ENCODE assay signal across 10 cellular contexts in genomic region chr14:95784137-95784536, GRCh38.
DNase-seq lines count a peak whose midpoint lies in the region; ATAC-seq and TF ChIP-seq lines count a peak whose summit lies in the region.
"Had no signal": no experiment of that assay in that cellular context is flagged by ENCODE, and none has a peak within 500 bp of the region (broad histone marks: within the 10 kb centered on the region; RNA-seq: fewer than 3 reads in every experiment).

No MANE protein-coding gene starts in this region.

- no peak overlapping the region for H3K4me2 ChIP-seq in hepatocyte

- TF ChIP-seq CTCF in Calu3 (IDR thresholded peaks at IDR 0.05; ENCODE audit: unreplicated experiment) (no peak), WTC11 (IDR thresholded peaks at IDR 0.05) (no peak), hepatocyte (IDR thresholded peaks at IDR 0.05; ENCODE audit: poor library complexity) (no peak), upper lobe of right lung (IDR thresholded peaks at IDR 0.05) (no peak)

- no peak overlapping the region for H2AFZ ChIP-seq in hepatocyte

- POLR2A ChIA-PET in WTC11 (lab: Charles Lee), result no interaction called here

- no peak overlapping the region for H3K4me3 ChIP-seq in hepatocyte
- no peak overlapping the region for H3K4me3 ChIP-seq in upper lobe of right lung
- H3K4me3 ChIP-seq: spleen had no signal

- H3K36me3 ChIP-seq in hepatocyte (replicated peaks; ENCODE audit: insufficient read depth, low read depth) (no peaks in the 10 kb centered on the region), upper lobe of right lung (no peaks in the 10 kb centered on the region)
- H3K36me3 ChIP-seq: spleen had no signal

- H3K9me3 Mint-ChIP-seq in Calu3 (ENCODE audit: low read depth, unreplicated experiment), result no peaks in the 10 kb centered on the region
- H3K9me3 Mint-ChIP-seq in WTC11, result peaks cover 4% of the 10 kb centered on the region; the same call in 1 of the 2 replicates

- H3K79me2 ChIP-seq in hepatocyte, result no peaks in the 10 kb centered on the region

- H3K4me1 Mint-ChIP-seq in Calu3 (ENCODE audit: low read depth, unreplicated experiment) (no peaks in the 10 kb centered on the region), WTC11 (no peaks in the 10 kb centered on the region)

- no peaks in the 10 kb centered on the region for H4K20me1 ChIP-seq in hepatocyte (ENCODE audit: insufficient read depth, poor library complexity, severe bottlenecking)

- peaks cover 54% of the 10 kb centered on the region for H3K27me3 Mint-ChIP-seq in Calu3 (ENCODE audit: unreplicated experiment)
- peaks cover 10% of the 10 kb centered on the region for H3K27me3 Mint-ChIP-seq in WTC11 (ENCODE audit: low read depth)

- CTCF ChIA-PET in Calu3 (lab: Charles Lee) (no interaction called here), WTC11 (lab: Charles Lee) (no interaction called here)

- intact Hi-C loops in Calu3 (cut with micrococcal nuclease; ENCODE audit: unreplicated experiment) (no loop called here), upper lobe of right lung (cut with DNase I) (no loop called here)

- no peak overlapping the region for H3K27ac Mint-ChIP-seq in Calu3 (ENCODE audit: unreplicated experiment)
- no peak overlapping the region for H3K27ac Mint-ChIP-seq in WTC11

- H3K27ac ChIP-seq in hepatocyte, result no peak overlapping the region
- H3K27ac ChIP-seq in upper lobe of right lung, result no peak overlapping the region
- H3K27ac ChIP-seq: spleen had no signal

- no TSS peak for BruUV-seq in Calu3 (replicated peaks; lab: Mats Ljungman, UMichigan)

- H3K27me3 ChIP-seq in hepatocyte (no peaks in the 10 kb centered on the region), upper lobe of right lung (no peaks in the 10 kb centered on the region)

- H3K9me3 ChIP-seq in hepatocyte (ENCODE audit: low read depth) (no peaks in the 10 kb centered on the region), upper lobe of right lung (no peaks in the 10 kb centered on the region)
- H3K9me3 ChIP-seq: spleen had no signal

- H3K36me3 Mint-ChIP-seq in Calu3 (ENCODE audit: insufficient read depth, unreplicated experiment) (no peaks in the 10 kb centered on the region), WTC11 (no peaks in the 10 kb centered on the region)

- H3K9me2 ChIP-seq in hepatocyte (replicated peaks; ENCODE audit: insufficient read depth), result no peaks in the 10 kb centered on the region

- ATAC-seq in WTC11 (no peak), upper lobe of right lung (no peak)

- DNase-seq in Calu3 (peak; percentile 13), HCEC 1CT (peak; percentile 22), WTC11 (ENCODE audit: low spot score) (peak; percentile 27), hepatocyte (ENCODE audit: low spot score) (peak; percentile 71), NCI-H524 (lab: John Stamatoyannopoulos, UW) (no peak), NCI-H510A (lab: John Stamatoyannopoulos, UW) (no peak), upper lobe of right lung (no peak), NCI-H2107 treated with DMSO at 0.1 percent for 48 hours (lab: John Stamatoyannopoulos, UW; ENCODE audit: unreplicated experiment) (no peak)
- DNase-seq: mesenchymal stem cell, spleen had no signal

- H3K4me3 Mint-ChIP-seq in Calu3 (ENCODE audit: low read depth, unreplicated experiment) (no peak overlapping the region), WTC11 (no peak overlapping the region)

- 0% methylated on average over 1 of the region's 1 CpG for WGBS in hepatocyte (ENCODE audit: low lambda C conversion rate, missing lambda C conversion rate)

- H3K4me1 ChIP-seq in hepatocyte (ENCODE audit: insufficient read depth) (no peaks in the 10 kb centered on the region), upper lobe of right lung (no peaks in the 10 kb centered on the region)
- H3K4me1 ChIP-seq: spleen had no signal

TF ChIP-seq in WTC11, 78 proteins besides CTCF, POLR2A, EP300 and RAD21 (continues in another document):
- no peak for TF ChIP-seq ZNF423 (CRISPR knock-in tag; IDR thresholded peaks at IDR 0.05)
- TF ChIP-seq, protein P1, sequence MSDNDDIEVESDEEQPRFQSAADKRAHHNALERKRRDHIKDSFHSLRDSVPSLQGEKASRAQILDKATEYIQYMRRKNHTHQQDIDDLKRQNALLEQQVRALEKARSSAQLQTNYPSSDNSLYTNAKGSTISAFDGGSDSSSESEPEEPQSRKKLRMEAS (CRISPR knock-in tag; IDR thresholded peaks at IDR 0.05), result no peak
- TF ChIP-seq, protein P2, sequence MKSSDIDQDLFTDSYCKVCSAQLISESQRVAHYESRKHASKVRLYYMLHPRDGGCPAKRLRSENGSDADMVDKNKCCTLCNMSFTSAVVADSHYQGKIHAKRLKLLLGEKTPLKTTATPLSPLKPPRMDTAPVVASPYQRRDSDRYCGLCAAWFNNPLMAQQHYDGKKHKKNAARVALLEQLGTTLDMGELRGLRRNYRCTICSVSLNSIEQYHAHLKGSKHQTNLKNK (CRISPR knock-in tag; IDR thresholded peaks at IDR 0.05), result no peak
- no peak for TF ChIP-seq EMX1 (CRISPR knock-in tag; IDR thresholded peaks at IDR 0.05)
- TF ChIP-seq CREB1 (CRISPR knock-in tag; IDR thresholded peaks at IDR 0.05), result no peak
- TF ChIP-seq NFYB (CRISPR knock-in tag; conservative IDR thresholded peaks at IDR 0.05; ENCODE audit: low read depth), result no peak
- TF ChIP-seq TEAD1 (CRISPR knock-in tag; IDR thresholded peaks at IDR 0.05), result no peak
- no peak for TF ChIP-seq MYBL2 (CRISPR knock-in tag; IDR thresholded peaks at IDR 0.05)
- TF ChIP-seq NR1H2 (CRISPR knock-in tag; IDR thresholded peaks at IDR 0.05), result no peak
- TF ChIP-seq, protein P3, sequence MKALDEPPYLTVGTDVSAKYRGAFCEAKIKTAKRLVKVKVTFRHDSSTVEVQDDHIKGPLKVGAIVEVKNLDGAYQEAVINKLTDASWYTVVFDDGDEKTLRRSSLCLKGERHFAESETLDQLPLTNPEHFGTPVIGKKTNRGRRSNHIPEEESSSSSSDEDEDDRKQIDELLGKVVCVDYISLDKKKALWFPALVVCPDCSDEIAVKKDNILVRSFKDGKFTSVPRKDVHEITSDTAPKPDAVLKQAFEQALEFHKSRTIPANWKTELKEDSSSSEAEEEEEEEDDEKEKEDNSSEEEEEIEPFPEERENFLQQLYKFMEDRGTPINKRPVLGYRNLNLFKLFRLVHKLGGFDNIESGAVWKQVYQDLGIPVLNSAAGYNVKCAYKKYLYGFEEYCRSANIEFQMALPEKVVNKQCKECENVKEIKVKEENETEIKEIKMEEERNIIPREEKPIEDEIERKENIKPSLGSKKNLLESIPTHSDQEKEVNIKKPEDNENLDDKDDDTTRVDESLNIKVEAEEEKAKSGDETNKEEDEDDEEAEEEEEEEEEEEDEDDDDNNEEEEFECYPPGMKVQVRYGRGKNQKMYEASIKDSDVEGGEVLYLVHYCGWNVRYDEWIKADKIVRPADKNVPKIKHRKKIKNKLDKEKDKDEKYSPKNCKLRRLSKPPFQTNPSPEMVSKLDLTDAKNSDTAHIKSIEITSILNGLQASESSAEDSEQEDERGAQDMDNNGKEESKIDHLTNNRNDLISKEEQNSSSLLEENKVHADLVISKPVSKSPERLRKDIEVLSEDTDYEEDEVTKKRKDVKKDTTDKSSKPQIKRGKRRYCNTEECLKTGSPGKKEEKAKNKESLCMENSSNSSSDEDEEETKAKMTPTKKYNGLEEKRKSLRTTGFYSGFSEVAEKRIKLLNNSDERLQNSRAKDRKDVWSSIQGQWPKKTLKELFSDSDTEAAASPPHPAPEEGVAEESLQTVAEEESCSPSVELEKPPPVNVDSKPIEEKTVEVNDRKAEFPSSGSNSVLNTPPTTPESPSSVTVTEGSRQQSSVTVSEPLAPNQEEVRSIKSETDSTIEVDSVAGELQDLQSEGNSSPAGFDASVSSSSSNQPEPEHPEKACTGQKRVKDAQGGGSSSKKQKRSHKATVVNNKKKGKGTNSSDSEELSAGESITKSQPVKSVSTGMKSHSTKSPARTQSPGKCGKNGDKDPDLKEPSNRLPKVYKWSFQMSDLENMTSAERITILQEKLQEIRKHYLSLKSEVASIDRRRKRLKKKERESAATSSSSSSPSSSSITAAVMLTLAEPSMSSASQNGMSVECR (CRISPR knock-in tag; IDR thresholded peaks at IDR 0.05; ENCODE audit: borderline replicate concordance), result no peak
- no peak for TF ChIP-seq PREB (CRISPR knock-in tag; IDR thresholded peaks at IDR 0.05; ENCODE audit: borderline replicate concordance)
- TF ChIP-seq NFE2L1 (CRISPR knock-in tag; IDR thresholded peaks at IDR 0.05), result no peak
- TF ChIP-seq CDX4 (CRISPR knock-in tag; IDR thresholded peaks at IDR 0.05; ENCODE audit: borderline replicate concordance), result no peak
- TF ChIP-seq ZNF138 (CRISPR knock-in tag; conservative IDR thresholded peaks at IDR 0.05), result no peak
- TF ChIP-seq ATF6 (CRISPR knock-in tag; IDR thresholded peaks at IDR 0.05), result no peak

Comparison
In these comparisons a context has a peak if more than half of its experiments do, and no peak if none do; other contexts are left out.
1. DNase-seq: peak in Calu3 (single experiment), HCEC 1CT (single experiment), WTC11 (single experiment) and hepatocyte (single experiment); none in NCI-H524 (0 of 2), NCI-H510A (single experiment), upper lobe of right lung (single experiment) and NCI-H2107 treated with DMSO at 0.1 percent for 48 hours (single experiment).